ENCODE assay signal across 8 cellular contexts in the genomic region with DNA sequence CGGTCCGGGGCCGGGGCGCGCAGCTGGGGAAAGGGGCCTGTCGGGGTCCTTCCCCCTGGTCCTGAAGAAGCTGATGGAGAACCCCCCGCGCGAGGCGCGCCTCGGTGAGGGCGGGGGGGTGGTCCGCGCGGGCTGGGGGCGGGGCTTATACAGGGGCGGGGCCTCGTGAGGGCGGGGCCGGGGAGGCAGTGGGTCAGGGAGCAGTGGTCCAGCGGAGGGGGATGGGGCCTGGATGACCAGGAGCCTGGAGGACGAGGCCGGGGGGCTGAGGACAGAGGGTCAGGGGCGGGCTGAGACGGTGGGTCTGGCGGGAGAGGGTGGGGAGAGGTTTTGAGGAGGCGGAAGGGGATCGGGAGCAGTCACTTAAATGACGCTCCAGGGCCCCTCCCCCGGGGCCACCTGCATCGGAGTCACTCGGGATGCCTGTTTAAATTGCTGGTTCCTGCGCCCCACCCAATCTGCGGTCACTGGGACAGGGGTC. TPM values are rescaled to one million over a fixed set of nuclear protein-coding genes. Genes with fewer than 3 reads are reported as not detected.
A peak's percentile ranks its signal among the peaks of the same experiment; 100 is the strongest.
DNase-seq lines count a peak whose midpoint lies in the region; ATAC-seq and TF ChIP-seq lines count a peak whose summit lies in the region.

No MANE protein-coding gene starts in this region.

- ATAC-seq in HG02970 (IDR thresholded peaks at IDR 0.05; ENCODE audit: low FRiP score, unreplicated experiment): peak; percentile 36

- H3K27ac ChIP-seq in ovary: peak overlapping the region; percentile 94 to 98

- H3K27ac Mint-ChIP-seq in glutamatergic neuron (ENCODE audit: unreplicated experiment) (peak overlapping the region; percentile 93), type B pancreatic cell (peak overlapping the region; percentile 96)

- H3K36me3 Mint-ChIP-seq in glutamatergic neuron (ENCODE audit: unreplicated experiment) (no peaks in the 10 kb centered on the region), type B pancreatic cell (no peaks in the 10 kb centered on the region)

- peaks cover 8% of the 10 kb centered on the region for H3K4me1 ChIP-seq in ovary (ENCODE audit: insufficient read depth)

- H3K36me3 ChIP-seq in ovary: no peaks in the 10 kb centered on the region

- H3K27me3 Mint-ChIP-seq in glutamatergic neuron (ENCODE audit: unreplicated experiment) (peaks cover 3% of the 10 kb centered on the region), type B pancreatic cell (no peaks in the 10 kb centered on the region)

- H3K4me1 Mint-ChIP-seq in glutamatergic neuron (ENCODE audit: low read depth, unreplicated experiment) (peaks cover 14% of the 10 kb centered on the region), type B pancreatic cell (ENCODE audit: unreplicated experiment) (peaks cover 14% of the 10 kb centered on the region)

- 0 to 1% (median 0%) methylated on average over 14 to 35 of the region's 35 CpGs for WGBS in ovary, 3 donors

- DNase-seq in SHP77 (lab: John Stamatoyannopoulos, UW) (peak; percentile 41 to 57), SHP77 treated with DMSO at 0.1 percent for 48 hours (lab: John Stamatoyannopoulos, UW) (no peak), RKO (ENCODE audit: low spot score) (peak; percentile 53), glutamatergic neuron (peak; percentile 87), ovary (peak; percentile 84 to 90 (median 89)), type B pancreatic cell (ENCODE audit: extremely low spot score, unreplicated experiment) (no peak)
- peak; percentile 65 for DNase-seq in activated naive CD4-positive, alpha-beta T cell treated with anti-CD3 and anti-CD28 coated beads, Interleukin-2, amount 50 U/mL, for 16 hours

- no peaks in the 10 kb centered on the region for H3K27me3 ChIP-seq in ovary

- H3K4me3 Mint-ChIP-seq in glutamatergic neuron (ENCODE audit: unreplicated experiment) (peak overlapping the region; percentile 81), type B pancreatic cell (peak overlapping the region; percentile 93)

- TF ChIP-seq EP300 in ovary (IDR thresholded peaks at IDR 0.05): no peak

- H3K9me3 Mint-ChIP-seq in glutamatergic neuron (ENCODE audit: unreplicated experiment): peaks cover 7% of the 10 kb centered on the region
- no peaks in the 10 kb centered on the region for H3K9me3 Mint-ChIP-seq in type B pancreatic cell

- no peak for TF ChIP-seq CTCF in glutamatergic neuron (IDR thresholded peaks at IDR 0.05; ENCODE audit: partially characterized antibody, unreplicated experiment)
- no peak for TF ChIP-seq CTCF in ovary (IDR thresholded peaks at IDR 0.05)
- TF ChIP-seq CTCF in type B pancreatic cell (conservative IDR thresholded peaks at IDR 0.05): no peak

- no peak for TF ChIP-seq POLR2A in ovary (IDR thresholded peaks at IDR 0.05)

- H3K4me3 ChIP-seq in ovary: peak overlapping the region; percentile 94

- no peaks in the 10 kb centered on the region for H3K9me3 ChIP-seq in ovary

- intact Hi-C loops in ovary (cut with DNase I): no loop called here

RNA-seq across cellular contexts. Expression of a gene that starts 0.4 kb away (rescaled TPM):
- 13.9 TPM for total RNA-seq in glutamatergic neuron (ENCODE audit: unreplicated experiment)
- 10 to 100 TPM; 10.8 to 64.6 (median 49.6) TPM for total RNA-seq in ovary
- 10 to 100 TPM; 26.2 to 42.8 TPM for polyA plus RNA-seq in ovary
- 10.5 TPM in 2 replicates for total RNA-seq in type B pancreatic cell (ENCODE audit: low replicate concordance)

Comparison
In these comparisons a context has a peak if more than half of its experiments do, and no peak if none do; other contexts are left out.
1. DNase-seq: peak in SHP77 (2 of 2), RKO (single experiment), activated naive CD4-positive, alpha-beta T cell treated with anti-CD3 and anti-CD28 coated beads, Interleukin-2, amount 50 U/mL, for 16 hours (single experiment), glutamatergic neuron (single experiment) and ovary (5 of 5); none in SHP77 treated with DMSO at 0.1 percent for 48 hours (single experiment) and type B pancreatic cell (single experiment).